In genomic region chr4:56976283-56976877, GRCh38 we compare ENCODE assay signal across 8 cellular contexts. TPM values are rescaled to one million over a fixed set of nuclear protein-coding genes. Genes with fewer than 3 reads are reported as not detected.
DNase-seq lines count a peak whose midpoint lies in the region; ATAC-seq, FAIRE-seq and TF ChIP-seq lines count a peak whose summit lies in the region.

No MANE protein-coding gene starts in this region.

- 2 to 3% (median 2%) methylated on average over 35 to 36 of the region's 36 CpGs for WGBS in psoas muscle, 3 donors

- no peak for FAIRE-seq in GM19239 (lab: Jason Lieb, UNC)

- peak; percentile 43 for DNase-seq in Right ventricle myocardium superior
- no peak for DNase-seq in cardiac septum (ENCODE audit: low spot score)
- DNase-seq in foreskin keratinocyte = peak in 1 of 2 donors; percentile 2
- peak in 1 of 2 donors; percentile 53 for DNase-seq in psoas muscle
- no peak for DNase-seq in NCI-H1105 (lab: John Stamatoyannopoulos, UW)
- no peak for DNase-seq in GM19239 (ENCODE audit: insufficient read length, low spot score)

- H3K4me1 ChIP-seq in foreskin keratinocyte (peaks cover 1% of the 10 kb centered on the region), psoas muscle (peaks cover 24% of the 10 kb centered on the region)

- TF ChIP-seq CTCF in VCaP (conservative IDR thresholded peaks at IDR 0.05) (no peak), foreskin keratinocyte (conservative IDR thresholded peaks at IDR 0.05) (no peak), psoas muscle (IDR thresholded peaks at IDR 0.05) (no peak)

- peaks cover 13 to 29% of the 10 kb centered on the region in 2 donors for H3K36me3 ChIP-seq in psoas muscle (ENCODE audit: insufficient read depth in 1 of 2, low read depth in 1 of 2)

- H3K27ac ChIP-seq in VCaP (peak overlapping the region; percentile 88), foreskin keratinocyte (peak overlapping the region; percentile 18), psoas muscle (peak overlapping the region; percentile 88)

- no peaks in the 10 kb centered on the region for H3K27me3 ChIP-seq in foreskin keratinocyte
- no peaks in the 10 kb centered on the region for H3K27me3 ChIP-seq in psoas muscle (ENCODE audit: insufficient read depth in 3 of 3, low read length in 2 of 3)

- ATAC-seq in Right ventricle myocardium superior (ENCODE audit: poor library complexity) (no peak), foreskin keratinocyte (peak; percentile 1), psoas muscle (no peak), GM21447 (IDR thresholded peaks at IDR 0.05; ENCODE audit: unreplicated experiment) (no peak)

- H3K9me3 ChIP-seq in psoas muscle = peaks cover 3% of the 10 kb centered on the region

- peak overlapping the region; percentile 86 for H3K4me3 ChIP-seq in psoas muscle

- intact Hi-C loops in Right ventricle myocardium superior (cut with DNase I) = no loop called here
- intact Hi-C loops in cardiac septum (cut with DNase I) = loop anchor here (5.0 kb wide), 1 partner anchor 126 kb away; no protein-coding TSS in a partner anchor
- intact Hi-C loops in psoas muscle (cut with DNase I) = loop anchor here (5.0 to 10.0 kb wide), 2 partner anchors 62 to 69 kb away; partner anchors contain the start of gene REST (in 1 of the 2)

RNA-seq across cellular contexts. Expression of gene NOA1, which starts 1.0 kb away (rescaled TPM):
- total RNA-seq in Right ventricle myocardium superior = 11.5 TPM
- 8.4 TPM for total RNA-seq in cardiac septum
- 16.5 and 16.9 TPM in 2 replicates for total RNA-seq in foreskin keratinocyte
- polyA plus RNA-seq in foreskin keratinocyte = 10.2 and 11.5 TPM in 2 replicates
- total RNA-seq in psoas muscle = 10 to 100 TPM; 11.3 to 19.9 (median 15.3) TPM
- 10 to 100 TPM; 14.3 to 16.8 (median 15.9) TPM for polyA plus RNA-seq in psoas muscle

RNA-seq across cellular contexts. Expression of gene POLR2B, which starts 2.3 kb away (rescaled TPM):
- total RNA-seq in Right ventricle myocardium superior (71.6 TPM), cardiac septum (78.3 TPM), foreskin keratinocyte (86.0 and 92.4 TPM in 2 replicates), psoas muscle (10 to 100 TPM; 64.9 to 79.5 (median 74.9) TPM)
- polyA plus RNA-seq in foreskin keratinocyte (35.8 and 43.1 TPM in 2 replicates), psoas muscle (100 to 1,000 TPM in 1 of 3 donors, 10 to 100 TPM in 2; 37.1 to 111 (median 48.4) TPM)

Comparison
In these comparisons a context has a peak if more than half of its experiments do, and no peak if none do; other contexts are left out.
1. H3K27ac ChIP-seq: peak in every context shown above with its lines; median percentile 88 in VCaP; 88 in psoas muscle; 18 in foreskin keratinocyte.